Comparison of ENCODE assay signal across 1 cellular context in genomic region chr4:173318648-173319211, GRCh38.
TF ChIP-seq lines count a peak whose summit lies in the region.

No MANE protein-coding gene starts in this region.

TF ChIP-seq in endothelial cell of umbilical vein, 7 proteins besides CTCF, POLR2A, EP300 and RAD21:
- TF ChIP-seq FOS (IDR thresholded peaks at IDR 0.05; ENCODE audit: borderline replicate concordance, insufficient read depth, low read length) (peak; percentile 89), MAX (IDR thresholded peaks at IDR 0.05; ENCODE audit: insufficient read depth, insufficient read length) (no peak), GATA2 (IDR thresholded peaks at IDR 0.05; ENCODE audit: insufficient read depth, insufficient read length, low read depth, low read length) (no peak), MYC (IDR thresholded peaks at IDR 0.05; ENCODE audit: low read depth, low read length) (no peak), JUN (IDR thresholded peaks at IDR 0.05; ENCODE audit: borderline replicate concordance, insufficient read depth, insufficient read length, low read depth) (peak; percentile 87), POLR2AphosphoS5 (IDR thresholded peaks at IDR 0.05; ENCODE audit: insufficient read depth, low read depth, low read length) (no peak), EZH2 (IDR thresholded peaks at IDR 0.05; ENCODE audit: borderline replicate concordance, low read depth, low read length, severe bottlenecking) (no peak)
